ENCODE assay signal across 13 cellular contexts in genomic region chr15:92623435-92623834, GRCh38. TPM values are rescaled to one million over a fixed set of nuclear protein-coding genes. Genes with fewer than 3 reads are reported as not detected.
DNase-seq lines count a peak whose midpoint lies in the region; ATAC-seq, FAIRE-seq and TF ChIP-seq lines count a peak whose summit lies in the region.
"Had no signal": no experiment of that assay in that cellular context is flagged by ENCODE, and none has a peak within 500 bp of the region (broad histone marks: within the 10 kb centered on the region; RNA-seq: fewer than 3 reads in every experiment).

No MANE protein-coding gene starts in this region.

- intact Hi-C loops in kidney (cut with DNase I) = no loop called here

- peaks cover 33% of the 10 kb centered on the region for H3K4me1 Mint-ChIP-seq in nephron progenitor cell

- DNase-seq in COR-L47 (lab: John Stamatoyannopoulos, UW) (peak; percentile 71), NCI-H187 (lab: John Stamatoyannopoulos, UW) (peak; percentile 85 to 96), nephron progenitor cell (no peak), kidney (no peak), Karpas-422 (no peak)
- no peak for DNase-seq in activated CD8-positive, alpha-beta memory T cell treated with anti-CD3 and anti-CD28 coated beads, Interleukin-2, amount 50 U/mL, for 48 hours
- DNase-seq: kidney glomerular epithelial cell, MM.1S, posterior cingulate gyrus had no signal

- peaks cover 22% of the 10 kb centered on the region for H3K36me3 Mint-ChIP-seq in nephron progenitor cell (ENCODE audit: low read depth)

- peaks cover 6% of the 10 kb centered on the region for H3K27me3 Mint-ChIP-seq in nephron progenitor cell (ENCODE audit: low read depth, poor library complexity)

- no peak overlapping the region for H3K9ac ChIP-seq in kidney (ENCODE audit: low read length in 2 of 2)
- no peak overlapping the region for H3K9ac ChIP-seq in Karpas-422 (ENCODE audit: low read length)

- H3K9me3 Mint-ChIP-seq in nephron progenitor cell = peaks cover 7% of the 10 kb centered on the region

- H3K9me3 ChIP-seq in kidney (ENCODE audit: control insufficient read depth in 1 of 2, low read length in 2 of 2) (no peaks in the 10 kb centered on the region), Karpas-422 (ENCODE audit: low read length) (no peaks in the 10 kb centered on the region)

- H3K27ac ChIP-seq in VCaP (peak overlapping the region; percentile 96), kidney (ENCODE audit: low read depth in 2 of 2, low read length in 2 of 2) (no peak overlapping the region), Karpas-422 (ENCODE audit: low read length) (no peak overlapping the region)

- TF ChIP-seq CTCF in VCaP (conservative IDR thresholded peaks at IDR 0.05) = no peak
- no peak for TF ChIP-seq CTCF in nephron progenitor cell (IDR thresholded peaks at IDR 0.05)
- no peak for TF ChIP-seq CTCF in kidney (IDR thresholded peaks at IDR 0.05; ENCODE audit: borderline replicate concordance, extremely low read depth, insufficient read depth)

- no peak overlapping the region for H3K4me2 ChIP-seq in Karpas-422 (ENCODE audit: low read depth, low read length, poor library complexity, severe bottlenecking)

- FAIRE-seq in kidney (lab: Jason Lieb, UNC) = no peak
- FAIRE-seq: RCC 7860 had no signal

- no peaks in the 10 kb centered on the region for H3K9me2 ChIP-seq in Karpas-422 (replicated peaks; ENCODE audit: insufficient read depth, low read length)

- H3K27ac Mint-ChIP-seq in nephron progenitor cell = peak overlapping the region; percentile 26

- no peak for ATAC-seq in GM21381 (IDR thresholded peaks at IDR 0.05; ENCODE audit: unreplicated experiment)
- ATAC-seq: HCT116 had no signal

- H2AFZ ChIP-seq in Karpas-422 (ENCODE audit: low read length) = no peak overlapping the region

- H3K4me1 ChIP-seq in kidney (ENCODE audit: control insufficient read depth in 1 of 2, insufficient read depth in 1 of 2, low read depth in 1 of 2, low read length in 2 of 2) (no peaks in the 10 kb centered on the region), Karpas-422 (ENCODE audit: low read length) (no peaks in the 10 kb centered on the region)

- H3K27me3 ChIP-seq in Karpas-422 (ENCODE audit: low read length) = no peaks in the 10 kb centered on the region

- no peaks in the 10 kb centered on the region for H3K79me2 ChIP-seq in Karpas-422 (ENCODE audit: low read length)

- H3K36me3 ChIP-seq in kidney (ENCODE audit: control insufficient read depth in 1 of 2, insufficient read depth in 2 of 2, low read length in 2 of 2) (no peaks in the 10 kb centered on the region), Karpas-422 (ENCODE audit: insufficient read depth, low read length) (no peaks in the 10 kb centered on the region)

- H4K20me1 ChIP-seq in Karpas-422 (ENCODE audit: insufficient read depth, low read depth, low read length) = no peaks in the 10 kb centered on the region

- H3K4me3 Mint-ChIP-seq in nephron progenitor cell = no peak overlapping the region

- H3K4me3 ChIP-seq in kidney (ENCODE audit: low read length in 2 of 2) (no peak overlapping the region), Karpas-422 (ENCODE audit: low read length) (no peak overlapping the region)

RNA-seq across cellular contexts. Expression of gene FAM174B, which starts 32.1 kb away (rescaled TPM):
- total RNA-seq in kidney = 13.8 TPM
- polyA plus RNA-seq in kidney (ENCODE audit: insufficient read depth, low read depth, low replicate concordance) = 9.8 TPM
- total RNA-seq in Karpas-422 (2014; rRNA removed; shearing (Covaris generic); ENCODE audit: low replicate concordance) = 0.04 TPM in 1 of 2 replicates, not detected in the other

Comparison
In these comparisons a context has a peak if more than half of its experiments do, and no peak if none do; other contexts are left out.
1. DNase-seq: peak in COR-L47 (single experiment) and NCI-H187 (2 of 2); none in nephron progenitor cell (single experiment), kidney (single experiment), activated CD8-positive, alpha-beta memory T cell treated with anti-CD3 and anti-CD28 coated beads, Interleukin-2, amount 50 U/mL, for 48 hours (single experiment) and Karpas-422 (single experiment).
2. RNA of gene FAM174B, which starts 32.1 kb away (total RNA-seq): 13.8 TPM in kidney (single experiment); 0.04 TPM in Karpas-422; every median in the first group is over 10 times any median in the second.